Comparison of ENCODE assay signal across 25 cellular contexts in the genomic region with DNA sequence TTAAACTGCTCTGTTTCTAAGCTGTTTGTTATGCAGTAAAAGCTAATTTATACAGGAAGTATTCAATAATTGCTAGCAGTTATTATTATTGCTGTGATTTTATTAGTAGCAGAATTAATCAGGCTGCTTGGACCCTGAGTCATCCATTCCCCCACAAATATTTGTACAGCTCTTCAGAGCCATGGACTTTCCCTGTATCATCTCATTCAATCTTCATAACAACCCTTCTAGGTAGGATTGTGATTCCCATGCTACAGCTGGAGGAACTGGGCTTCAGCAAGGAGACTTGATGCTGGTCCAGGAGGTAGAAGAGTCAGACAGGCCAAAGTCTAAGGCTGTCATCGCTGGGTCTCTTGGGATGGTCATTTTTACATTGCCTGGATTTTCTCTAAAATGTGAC.
A peak's percentile ranks its signal among the peaks of the same experiment; 100 is the strongest.
DNase-seq lines count a peak whose midpoint lies in the region; ATAC-seq and TF ChIP-seq lines count a peak whose summit lies in the region.
"Had no signal": no experiment of that assay in that cellular context is flagged by ENCODE, and none has a peak within 500 bp of the region (broad histone marks: within the 10 kb centered on the region; RNA-seq: fewer than 3 reads in every experiment).

No MANE protein-coding gene starts in this region.

- H3K4me1 ChIP-seq in GM23248 (ENCODE audit: insufficient read depth) (no peaks in the 10 kb centered on the region; the same call in 1 of the 2 replicates), upper lobe of right lung (no peaks in the 10 kb centered on the region)

- no peaks in the 10 kb centered on the region for H4K20me1 ChIP-seq in GM23248 (ENCODE audit: insufficient read depth)

- ATAC-seq in HG02798 (IDR thresholded peaks at IDR 0.05; ENCODE audit: poor library complexity, unreplicated experiment) (no peak), upper lobe of right lung (no peak)
- ATAC-seq: GM12878, HCT116 had no signal

- no peak overlapping the region for H2AFZ ChIP-seq in GM23248

- no peaks in the 10 kb centered on the region for H3K79me2 ChIP-seq in GM23248 (ENCODE audit: insufficient read depth)

- H3K27ac ChIP-seq in GM23248, result no peak overlapping the region
- H3K27ac ChIP-seq in upper lobe of right lung, result no peak overlapping the region
- H3K27ac ChIP-seq: KMS-11, SJSA1 had no signal

- H3K4me3 ChIP-seq in GM23248 (no peak overlapping the region), choroid plexus epithelial cell (ENCODE audit: low read depth, low read length) (no peak overlapping the region), upper lobe of right lung (no peak overlapping the region)
- H3K4me3 ChIP-seq: GM12878, SJSA1 had no signal

- H3K27me3 ChIP-seq in GM23248 (replicated peaks; ENCODE audit: insufficient read depth) (peaks cover 41% of the 10 kb centered on the region), upper lobe of right lung (no peaks in the 10 kb centered on the region)
- H3K27me3 ChIP-seq: SJSA1 had no signal

- TF ChIP-seq CTCF in choroid plexus epithelial cell (conservative IDR thresholded peaks at IDR 0.05; ENCODE audit: low read depth, low read length) (no peak), upper lobe of right lung (IDR thresholded peaks at IDR 0.05) (no peak)

- no peaks in the 10 kb centered on the region for H3F3A ChIP-seq in GM23248 (ENCODE audit: insufficient read depth)

- H3K36me3 ChIP-seq in GM23248 (ENCODE audit: low read depth) (no peaks in the 10 kb centered on the region), upper lobe of right lung (no peaks in the 10 kb centered on the region)
- H3K36me3 ChIP-seq: SJSA1 had no signal

- 90 to 93% methylated on average over 1 of the region's 1 CpG for WGBS in GM23248 (ENCODE audit: low coverage in 1 of 2, low lambda C conversion rate in 2 of 2, missing lambda C conversion rate in 2 of 2), 2 experiments

- no peaks in the 10 kb centered on the region for H3K9me2 ChIP-seq in GM23248 (ENCODE audit: insufficient read depth)

- H3K9me3 ChIP-seq in GM23248 (ENCODE audit: low read depth) (no peaks in the 10 kb centered on the region), upper lobe of right lung (no peaks in the 10 kb centered on the region)
- H3K9me3 ChIP-seq: SJSA1 had no signal

- intact Hi-C loops in upper lobe of right lung (cut with DNase I), result no loop called here

- H3K4me2 ChIP-seq in GM23248 (ENCODE audit: unreplicated experiment), result no peak overlapping the region
- H3K4me2 ChIP-seq: KMS-11 had no signal

- in situ Hi-C loops in GM23248 (cut with MboI), result no loop called here

- H3K9ac ChIP-seq in GM23248, result no peak overlapping the region
- H3K9ac ChIP-seq: KMS-11 had no signal

- DNase-seq in GM23248, result peak; percentile 35
- DNase-seq in M059J (ENCODE audit: low read depth), result peak; percentile 41
- DNase-seq in choroid plexus epithelial cell (ENCODE audit: low read depth), result peak; percentile 43
- DNase-seq in AG08396 (ENCODE audit: low spot score), result no peak
- DNase-seq in upper lobe of right lung, result no peak
- no peak for DNase-seq in cerebellar nuclear complex (lab: John Stamatoyannopoulos, UW)
- DNase-seq: CD4-positive, CD25-positive, alpha-beta regulatory T cell; GDM1; MV-4-11; NCI-H1105; NCI-H1436 treated with DMSO at 0.1 percent for 48 hours; NCI-H187 treated with DMSO at 0.1 percent for 48 hours; NCI-H2107; NCI-H446; NCI-H524 treated with DMSO at 0.1 percent for 48 hours; NCI-H774; NK-92 treated with Interleukin-12 subunit alpha and Interleukin-12 subunit beta, amount 100 ng/mL, for 24 hours; Right ventricle myocardium superior; RPMI8226; T-helper 2 cell had no signal

Comparison
In these comparisons a context has a peak if more than half of its experiments do, and no peak if none do; other contexts are left out.
1. DNase-seq: peak in GM23248 (single experiment), M059J (single experiment) and choroid plexus epithelial cell (single experiment); none in AG08396 (single experiment), upper lobe of right lung (single experiment) and cerebellar nuclear complex (0 of 2).